20 cellular contexts compared by ENCODE assay signal in genomic region chr6:129146836-129147366, GRCh38.
"Had no signal": no experiment of that assay in that cellular context is flagged by ENCODE, and none has a peak within 500 bp of the region (broad histone marks: within the 10 kb centered on the region; RNA-seq: fewer than 3 reads in every experiment).

No MANE protein-coding gene starts in this region.

- H3K36me3 Mint-ChIP-seq: activated naive CD8-positive, alpha-beta T cell treated with anti-CD3 and anti-CD28 coated beads, Interleukin-2, amount 10 ng/mL, durations not matched to agents 7 days and 5 days; naive B cell had no signal

- H3K9me3 Mint-ChIP-seq: activated CD4-positive, alpha-beta T cell treated with anti-CD3 and anti-CD28 coated beads, Interleukin-2, amount 10 ng/mL, durations not matched to agents 7 days and 5 days; activated naive CD8-positive, alpha-beta T cell treated with anti-CD3 and anti-CD28 coated beads, Interleukin-2, amount 10 ng/mL, durations not matched to agents 7 days and 5 days; activated T-cell treated with anti-CD3 and anti-CD28 coated beads, Interleukin-2, amount 50 U/mL, for 72 hours; dendritic cell treated with granulocyte-macrophage colony-stimulating factor and Interleukin-4, amounts not matched to agents 40 ng/mL and 50 ng/mL, for 4 days; naive B cell had no signal

- DNase-seq: activated CD4-positive, alpha-beta T cell treated with anti-CD3 and anti-CD28 coated beads, Interleukin-2, amount 10 ng/mL, durations not matched to agents 7 days and 5 days; activated CD4-positive, CD25-positive, alpha-beta regulatory T cell; activated CD8-positive, alpha-beta memory T cell treated with anti-CD3 and anti-CD28 coated beads, Interleukin-2, amount 50 U/mL, for 48 hours; activated gamma-delta T cell treated with Interleukin-2 at 50 U/mL for 16 hours; activated naive CD8-positive, alpha-beta T cell treated with anti-CD3 and anti-CD28 coated beads, Interleukin-2, amount 10 ng/mL, durations not matched to agents 7 days and 5 days; activated T-cell treated with anti-CD3 and anti-CD28 coated beads, Interleukin-2, amount 50 U/mL, for 72 hours; anterior cingulate cortex; effector memory CD4-positive, alpha-beta T cell; foreskin melanocyte; head of caudate nucleus; left colon; naive B cell; occipital lobe; small intestine; stimulated activated CD4-positive, alpha-beta T cell treated with anti-CD3 and anti-CD28 coated beads, Interleukin-4, amount 100 ng/mL, for 24 hours; stimulated activated naive CD4-positive, alpha-beta T cell treated with Interleukin-2 at 50 U/mL for 16 hours; T-helper 2 cell; trophoblast cell had no signal

- H3K27ac Mint-ChIP-seq: activated CD4-positive, alpha-beta T cell treated with anti-CD3 and anti-CD28 coated beads, Interleukin-2, amount 10 ng/mL, durations not matched to agents 7 days and 5 days; activated naive CD8-positive, alpha-beta T cell treated with anti-CD3 and anti-CD28 coated beads, Interleukin-2, amount 10 ng/mL, durations not matched to agents 7 days and 5 days; activated T-cell treated with anti-CD3 and anti-CD28 coated beads, Interleukin-2, amount 50 U/mL, for 72 hours; dendritic cell treated with granulocyte-macrophage colony-stimulating factor and Interleukin-4, amounts not matched to agents 40 ng/mL and 50 ng/mL, for 4 days; naive B cell; progenitor cell of endocrine pancreas had no signal

- ATAC-seq: activated T-cell treated with anti-CD3 and anti-CD28 coated beads, Interleukin-2, amount 50 U/mL, for 72 hours; left colon had no signal

- H3K4me1 Mint-ChIP-seq: activated CD4-positive, alpha-beta T cell treated with anti-CD3 and anti-CD28 coated beads, Interleukin-2, amount 10 ng/mL, durations not matched to agents 7 days and 5 days; activated naive CD8-positive, alpha-beta T cell treated with anti-CD3 and anti-CD28 coated beads, Interleukin-2, amount 10 ng/mL, durations not matched to agents 7 days and 5 days; naive B cell had no signal

- H3K4me3 Mint-ChIP-seq: activated CD4-positive, alpha-beta T cell treated with anti-CD3 and anti-CD28 coated beads, Interleukin-2, amount 10 ng/mL, durations not matched to agents 7 days and 5 days; activated naive CD8-positive, alpha-beta T cell treated with anti-CD3 and anti-CD28 coated beads, Interleukin-2, amount 10 ng/mL, durations not matched to agents 7 days and 5 days; activated T-cell treated with anti-CD3 and anti-CD28 coated beads, Interleukin-2, amount 50 U/mL, for 72 hours; dendritic cell treated with granulocyte-macrophage colony-stimulating factor and Interleukin-4, amounts not matched to agents 40 ng/mL and 50 ng/mL, for 4 days; naive B cell had no signal

- H3K27me3 Mint-ChIP-seq: dendritic cell treated with granulocyte-macrophage colony-stimulating factor and Interleukin-4, amounts not matched to agents 40 ng/mL and 50 ng/mL, for 4 days; naive B cell; progenitor cell of endocrine pancreas had no signal
